Comparison of ENCODE assay signal across 31 cellular contexts in genomic region chr1:244060117-244060516, GRCh38.
"Had no signal": no experiment of that assay in that cellular context is flagged by ENCODE, and none has a peak within 500 bp of the region (broad histone marks: within the 10 kb centered on the region; RNA-seq: fewer than 3 reads in every experiment).

No MANE protein-coding gene starts in this region.

- ATAC-seq: activated CD4-positive, CD25-positive, alpha-beta regulatory T cell treated with anti-CD3 and anti-CD28 coated beads, Interleukin-2, amount 50 U/mL, for 24 hours; esophagus mucosa; heart left ventricle; left lobe of liver; natural killer cell treated with Interleukin-12 subunit alpha and Interleukin-12 subunit beta and Interleukin-15 and Interleukin-18, amount 100 ng/mL, for 72 hours; right cardiac atrium; T-cell had no signal

- H3K9me3 ChIP-seq: adrenal gland, body of pancreas, heart left ventricle, lower lobe of right lung, spleen, tibial nerve had no signal

- H3K4me1 Mint-ChIP-seq: immature natural killer cell had no signal

- H3K36me3 ChIP-seq: adrenal gland had no signal

- H3K4me3 Mint-ChIP-seq: activated naive CD4-positive, alpha-beta T cell treated with anti-CD3 and anti-CD28 coated beads for 36 hours; activated naive CD8-positive, alpha-beta T cell treated with anti-CD3 and anti-CD28 coated beads for 36 hours; activated T-helper 1 cell treated with anti-CD3 and anti-CD28 coated beads, Interleukin-12 subunit alpha, Interleukin-12 subunit beta, Interleukin-2, Interleukin-4 antibody, amounts not matched to agents 30 ng/mL and 10 ng/mL and 1 ng/mL, durations not matched to agents 14 hours and 24 hours and 36 hours; immature natural killer cell; natural killer cell treated with Interleukin-12 subunit alpha and Interleukin-12 subunit beta and Interleukin-15 and Interleukin-18, amount 100 ng/mL, for 72 hours; T-cell; T-helper 2 cell treated with Interferon-gamma antibody and Interleukin-4, amounts not matched to agents 5 μg/mL and 100 μg/mL, for 36 hours had no signal

- DNase-seq: activated CD4-positive, alpha-beta T cell treated with anti-CD3 and anti-CD28 coated beads for 48 hours; activated CD4-positive, alpha-beta T cell treated with anti-CD3 and anti-CD28 coated beads, Interleukin-2, amount 50 U/mL, for 48 hours; activated CD8-positive, alpha-beta memory T cell treated with anti-CD3 and anti-CD28 coated beads, Interleukin-2, amount 50 U/mL, for 4 hours; activated effector memory CD4-positive, alpha-beta T cell treated with anti-CD3 and anti-CD28 coated beads, Interleukin-2, amount 50 U/mL, for 16 hours; activated naive CD4-positive, alpha-beta T cell treated with anti-CD3 and anti-CD28 coated beads for 36 hours; activated naive CD8-positive, alpha-beta T cell treated with anti-CD3 and anti-CD28 coated beads for 36 hours; activated T-cell treated with anti-CD3 and anti-CD28 coated beads, Interleukin-2, amount 50 U/mL, for 1 hour; adrenal gland; aorta; cortex of kidney; foreskin fibroblast; heart left ventricle; hypothalamus; immature natural killer cell; kidney glomerular epithelial cell; lower lobe of right lung; mesendoderm; posterior cingulate gyrus; right cardiac atrium; spleen; stimulated activated naive CD4-positive, alpha-beta T cell; T-cell; WERI-Rb-1 had no signal

- H3K4me1 ChIP-seq: adrenal gland, lower lobe of right lung, tibial nerve had no signal

- H3K27ac Mint-ChIP-seq: activated naive CD4-positive, alpha-beta T cell treated with anti-CD3 and anti-CD28 coated beads for 36 hours; activated naive CD8-positive, alpha-beta T cell treated with anti-CD3 and anti-CD28 coated beads for 36 hours; activated T-helper 1 cell treated with anti-CD3 and anti-CD28 coated beads, Interleukin-12 subunit alpha, Interleukin-12 subunit beta, Interleukin-2, Interleukin-4 antibody, amounts not matched to agents 30 ng/mL and 10 ng/mL and 1 ng/mL, durations not matched to agents 14 hours and 24 hours and 36 hours; immature natural killer cell; natural killer cell treated with Interleukin-12 subunit alpha and Interleukin-12 subunit beta and Interleukin-15 and Interleukin-18, amount 100 ng/mL, for 72 hours; T-cell; T-helper 2 cell treated with Interferon-gamma antibody and Interleukin-4, amounts not matched to agents 5 μg/mL and 100 μg/mL, for 36 hours had no signal

- H3K36me3 Mint-ChIP-seq: natural killer cell treated with Interleukin-12 subunit alpha and Interleukin-12 subunit beta and Interleukin-15 and Interleukin-18, amount 100 ng/mL, for 72 hours had no signal

- H3K4me3 ChIP-seq: adrenal gland, body of pancreas, lower lobe of right lung, spleen, tibial nerve had no signal

- H3K27me3 ChIP-seq: adrenal gland, body of pancreas, heart left ventricle, spleen, tibial nerve had no signal

- H3K27me3 Mint-ChIP-seq: activated naive CD8-positive, alpha-beta T cell treated with anti-CD3 and anti-CD28 coated beads for 36 hours; T-cell had no signal

- H3K9me3 Mint-ChIP-seq: activated naive CD4-positive, alpha-beta T cell treated with anti-CD3 and anti-CD28 coated beads for 36 hours; activated naive CD8-positive, alpha-beta T cell treated with anti-CD3 and anti-CD28 coated beads for 36 hours; activated T-helper 1 cell treated with anti-CD3 and anti-CD28 coated beads, Interleukin-12 subunit alpha, Interleukin-12 subunit beta, Interleukin-2, Interleukin-4 antibody, amounts not matched to agents 30 ng/mL and 10 ng/mL and 1 ng/mL, durations not matched to agents 14 hours and 24 hours and 36 hours; immature natural killer cell; natural killer cell treated with Interleukin-12 subunit alpha and Interleukin-12 subunit beta and Interleukin-15 and Interleukin-18, amount 100 ng/mL, for 72 hours; T-cell; T-helper 2 cell treated with Interferon-gamma antibody and Interleukin-4, amounts not matched to agents 5 μg/mL and 100 μg/mL, for 36 hours had no signal

- H3K27ac ChIP-seq: adrenal gland, heart left ventricle, lower lobe of right lung, spleen, tibial nerve had no signal
